ENCODE assay signal across 8 cellular contexts in the genomic region with DNA sequence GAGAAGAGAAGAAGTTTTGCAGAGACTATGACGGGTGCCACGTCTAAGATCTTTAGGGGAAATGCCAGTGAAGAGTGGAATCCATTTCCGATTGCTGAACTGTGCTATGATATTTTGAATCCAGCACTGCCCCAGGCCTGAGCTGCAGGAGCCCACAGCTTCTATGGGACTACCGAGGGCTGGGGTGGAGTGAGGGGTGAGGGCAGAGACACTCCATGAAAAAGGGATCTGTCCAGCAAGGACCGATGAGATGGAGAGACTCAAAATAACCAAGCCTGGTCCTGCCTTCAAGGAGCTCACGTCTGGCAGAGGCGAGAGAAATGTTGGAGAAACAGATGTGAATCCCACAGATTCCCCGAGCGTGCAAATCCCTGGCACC.
A peak's percentile ranks its signal among the peaks of the same experiment; 100 is the strongest.
DNase-seq lines count a peak whose midpoint lies in the region; ATAC-seq and TF ChIP-seq lines count a peak whose summit lies in the region.

No MANE protein-coding gene starts in this region.

- TF ChIP-seq EP300 in SK-N-SH (IDR thresholded peaks at IDR 0.05; ENCODE audit: borderline replicate concordance in 1 of 2, low read depth in 1 of 2, low read length in 1 of 2) (no peak), gastroesophageal sphincter (IDR thresholded peaks at IDR 0.05) (no peak)

- peaks cover 7 to 16% of the 10 kb centered on the region in 2 experiments; a peak in 3 of 4 replicates for H3K4me1 ChIP-seq in SK-N-SH (ENCODE audit: control insufficient read depth in 1 of 2, insufficient read depth in 2 of 2, low read depth in 1 of 2, low read length in 1 of 2)
- peaks cover 3 to 25% (median 5%) of the 10 kb centered on the region in 3 donors for H3K4me1 ChIP-seq in gastroesophageal sphincter

- no peak overlapping the region for H3K9ac ChIP-seq in SK-N-SH

- POLR2A ChIA-PET in SK-N-SH (lab: Yijun Ruan, JAX) = no interaction called here

- H3K9me2 ChIP-seq in SK-N-SH = no peaks in the 10 kb centered on the region

- no peaks in the 10 kb centered on the region for H3K36me3 ChIP-seq in SK-N-SH (replicated peaks in 1 of 2; ENCODE audit: control insufficient read depth in 1 of 2, insufficient read depth in 2 of 2, low read length in 1 of 2)
- no peaks in the 10 kb centered on the region for H3K36me3 ChIP-seq in gastroesophageal sphincter

- TF ChIP-seq RAD21 in SK-N-SH (IDR thresholded peaks at IDR 0.05; ENCODE audit: low read length) = no peak

- H3F3A ChIP-seq in SK-N-SH (replicated peaks; ENCODE audit: insufficient read depth) = no peaks in the 10 kb centered on the region

- no peaks in the 10 kb centered on the region for H4K20me1 ChIP-seq in SK-N-SH (ENCODE audit: insufficient read depth)

- CTCF ChIA-PET in SK-N-SH (lab: Yijun Ruan, JAX) = interaction anchor here (1.0 to 1.6 kb wide), 3 partner anchors 9 to 218 kb away, joined by 3 to 4 read pairs (median 4); no protein-coding TSS in a partner anchor

- H3K27me3 ChIP-seq in SK-N-SH (ENCODE audit: insufficient read depth) = no peaks in the 10 kb centered on the region
- H3K27me3 ChIP-seq in gastroesophageal sphincter = no peaks in the 10 kb centered on the region

- H2AFZ ChIP-seq in SK-N-SH (ENCODE audit: low read depth) = 0 out of 2 replicates have a peak overlapping the region, but pooled peaks have one; percentile 45

- DNase-seq in ELF-1 (ENCODE audit: low read depth, low spot score) = peak; percentile 31
- DNase-seq in SK-N-SH = no peak
- no peak for DNase-seq in retinal pigment epithelial cell (ENCODE audit: low read depth)
- DNase-seq in SW 1271 (lab: John Stamatoyannopoulos, UW) = no peak
- no peak for DNase-seq in HK-2 (ENCODE audit: unreplicated experiment)
- no peak for DNase-seq in epidermal melanocyte (ENCODE audit: insufficient read length, low spot score)

- no peak overlapping the region for H3K4me3 ChIP-seq in SK-N-SH (ENCODE audit: low read depth in 2 of 2, low read length in 1 of 2)
- H3K4me3 ChIP-seq in gastroesophageal sphincter = peak overlapping the region; percentile 35 to 52
- peak overlapping the region; percentile 34 for H3K4me3 ChIP-seq in retinal pigment epithelial cell (ENCODE audit: low read length)

- TF ChIP-seq POLR2A in gastroesophageal sphincter (IDR thresholded peaks at IDR 0.05) = no peak

- no peak overlapping the region for H3K27ac ChIP-seq in SK-N-SH (ENCODE audit: low read depth in 2 of 2, low read length in 1 of 2)
- peak overlapping the region; percentile 3 to 77 (median 74) for H3K27ac ChIP-seq in gastroesophageal sphincter

- TF ChIP-seq CTCF in SK-N-SH (IDR thresholded peaks at IDR 0.05) (no peak), gastroesophageal sphincter (IDR thresholded peaks at IDR 0.05) (no peak), retinal pigment epithelial cell (conservative IDR thresholded peaks at IDR 0.05; ENCODE audit: low read depth, low read length) (no peak)

- H3K9me3 ChIP-seq in SK-N-SH (no peaks in the 10 kb centered on the region), gastroesophageal sphincter (no peaks in the 10 kb centered on the region)

- no peak overlapping the region for H3K4me2 ChIP-seq in SK-N-SH

- no peaks in the 10 kb centered on the region for H3K79me2 ChIP-seq in SK-N-SH (ENCODE audit: insufficient read depth)

- ATAC-seq in gastroesophageal sphincter (peak; percentile 25), HG02885 (IDR thresholded peaks at IDR 0.05; ENCODE audit: poor library complexity, unreplicated experiment) (no peak)

- 87% methylated on average over 6 of the region's 9 CpGs for WGBS in SK-N-SH (ENCODE audit: low lambda C conversion rate)
- 39 to 57% methylated on average over 6 to 9 of the region's 9 CpGs for WGBS in gastroesophageal sphincter (ENCODE audit: low coverage in 1 of 2), 2 donors

TF ChIP-seq in SK-N-SH, 30 proteins besides CTCF, POLR2A, EP300 and RAD21:
- TF ChIP-seq REST (IDR thresholded peaks at IDR 0.05; ENCODE audit: low read depth, low read length) (peak; percentile 65; the same call in 1 of the 2 replicates), GABPA (IDR thresholded peaks at IDR 0.05; ENCODE audit: low read depth) (no peak)

Comparison
In these comparisons a context has a peak if more than half of its experiments do, and no peak if none do; other contexts are left out.
1. H3K27ac ChIP-seq: peak in gastroesophageal sphincter (4 of 4); none in SK-N-SH (0 of 2).
2. H3K4me3 ChIP-seq: peak in gastroesophageal sphincter (2 of 2) and retinal pigment epithelial cell (single experiment); none in SK-N-SH (0 of 2).